ENCODE assay signal across 11 cellular contexts in genomic region chr3:64143399-64144130, GRCh38.
DNase-seq lines count a peak whose midpoint lies in the region; ATAC-seq, FAIRE-seq and TF ChIP-seq lines count a peak whose summit lies in the region.
"Had no signal": no experiment of that assay in that cellular context is flagged by ENCODE, and none has a peak within 500 bp of the region (broad histone marks: within the 10 kb centered on the region; RNA-seq: fewer than 3 reads in every experiment).

No MANE protein-coding gene starts in this region.

- H3K9me1 ChIP-seq in K562 (ENCODE audit: control insufficient read depth, insufficient read depth, low read length): no peaks in the 10 kb centered on the region

- H3K4me3 ChIP-seq in K562 (no peak overlapping the region), lung (no peak overlapping the region)

- no peak for TF ChIP-seq EP300 in K562 (IDR thresholded peaks at IDR 0.05; ENCODE audit: low read length)

- no peaks in the 10 kb centered on the region for H3K79me2 ChIP-seq in K562 (ENCODE audit: control insufficient read depth, insufficient read depth, low read length)

- no peaks in the 10 kb centered on the region for H3K4me1 ChIP-seq in K562 (replicated peaks in 1 of 2; ENCODE audit: control insufficient read depth in 2 of 2, insufficient read depth in 2 of 2, low read length in 2 of 2)
- peaks cover 4% of the 10 kb centered on the region in 2 donors for H3K4me1 ChIP-seq in lung (ENCODE audit: control insufficient read depth in 2 of 2, insufficient read depth in 2 of 2, low read length in 2 of 2)

- H3K9ac ChIP-seq in K562 (ENCODE audit: insufficient read depth in 1 of 2, low read depth in 2 of 2, low read length in 2 of 2): no peak overlapping the region

- ATAC-seq in K562 (no peak), lung (ENCODE audit: insufficient read depth, low FRiP score) (peak; percentile 22), HG03025 (IDR thresholded peaks at IDR 0.05; ENCODE audit: low FRiP score, unreplicated experiment) (no peak)

- POLR2A ChIA-PET in K562 (lab: Yijun Ruan, JAX): no interaction called here

- intact Hi-C loops in K562 (cut with micrococcal nuclease): no loop called here
- intact Hi-C loops in activated naive CD4-positive, alpha-beta T cell treated with anti-CD3 and anti-CD28 coated beads for 36 hours (cut with micrococcal nuclease): no loop called here

- H3K27ac Mint-ChIP-seq in activated naive CD4-positive, alpha-beta T cell treated with anti-CD3 and anti-CD28 coated beads for 36 hours: no peak overlapping the region

- in situ Hi-C loops in K562 (cut with MboI): no loop called here

- no peak overlapping the region for H3K4me3 Mint-ChIP-seq in activated naive CD4-positive, alpha-beta T cell treated with anti-CD3 and anti-CD28 coated beads for 36 hours

- no peak for TF ChIP-seq POLR2A in K562 (conservative IDR thresholded peaks at IDR 0.05)

- H3K9me3 ChIP-seq in K562 (replicated peaks; ENCODE audit: control insufficient read depth, insufficient read depth, low read depth, low read length) (no peaks in the 10 kb centered on the region), lung (ENCODE audit: control insufficient read depth in 2 of 2, insufficient read depth in 1 of 2, low read length in 1 of 2) (no peaks in the 10 kb centered on the region)

- H3K36me3 Mint-ChIP-seq in activated naive CD4-positive, alpha-beta T cell treated with anti-CD3 and anti-CD28 coated beads for 36 hours (ENCODE audit: low read depth): no peaks in the 10 kb centered on the region

- H3K4me2 ChIP-seq in K562 (ENCODE audit: insufficient read depth, low read length): no peak overlapping the region

- no peak overlapping the region for H2AFZ ChIP-seq in K562 (ENCODE audit: low read depth, low read length)

- H3K27me3 ChIP-seq in K562 (ENCODE audit: control insufficient read depth in 2 of 2, insufficient read depth in 2 of 2, low read length in 2 of 2) (peaks cover 0 to 9% of the 10 kb centered on the region in 2 experiments; a peak in 2 of 5 replicates), lung (ENCODE audit: control insufficient read depth, insufficient read depth) (no peaks in the 10 kb centered on the region)

- no peaks in the 10 kb centered on the region for H3K9me3 Mint-ChIP-seq in activated naive CD4-positive, alpha-beta T cell treated with anti-CD3 and anti-CD28 coated beads for 36 hours

- no peaks in the 10 kb centered on the region for H3K4me1 Mint-ChIP-seq in activated naive CD4-positive, alpha-beta T cell treated with anti-CD3 and anti-CD28 coated beads for 36 hours (ENCODE audit: low read depth)

- no TSS peak for BruUV-seq in K562 (replicated peaks; lab: Mats Ljungman, UMichigan)

- TF ChIP-seq CTCF in K562 (IDR thresholded peaks at IDR 0.05 in 2 of 3, conservative IDR thresholded peaks at IDR 0.05 in 1 of 3; ENCODE audit: insufficient read depth in 2 of 3, low read depth in 1 of 3, low read length in 3 of 3) (no peak), lung (IDR thresholded peaks at IDR 0.05; ENCODE audit: control extremely low read depth, extremely low read depth) (no peak)

- H3K36me3 ChIP-seq in K562 (ENCODE audit: control insufficient read depth, insufficient read depth, low read length) (no peaks in the 10 kb centered on the region), lung (ENCODE audit: control insufficient read depth in 2 of 2, insufficient read depth in 2 of 2, low read length in 2 of 2) (peaks cover 0 to 14% of the 10 kb centered on the region in 2 donors)

- CTCF ChIA-PET in K562 (lab: Yijun Ruan, JAX; ENCODE audit: low intra/inter-chr PET ratio): no interaction called here
- CTCF ChIA-PET in activated naive CD4-positive, alpha-beta T cell treated with anti-CD3 and anti-CD28 coated beads for 36 hours (lab: Charles Lee): no interaction called here

- no peaks in the 10 kb centered on the region for H4K20me1 ChIP-seq in K562 (replicated peaks; ENCODE audit: control insufficient read depth, insufficient read depth, low read length)

- peaks cover 4% of the 10 kb centered on the region for H3K27me3 Mint-ChIP-seq in activated naive CD4-positive, alpha-beta T cell treated with anti-CD3 and anti-CD28 coated beads for 36 hours (ENCODE audit: low read depth)

- H3K27ac ChIP-seq in K562 (ENCODE audit: extremely low read depth, low read depth, low read length) (no peak overlapping the region), lung (ENCODE audit: low read depth in 1 of 2, low read length in 1 of 2) (no peak overlapping the region)

- WGBS in K562 (ENCODE audit: insufficient coverage, low coverage, missing lambda C conversion rate): 0% methylated on average over 4 of the region's 5 CpGs
- 70 to 79% methylated on average over 5 of the region's 5 CpGs for WGBS in lung, 2 donors

- DNase-seq in COLO829 (ENCODE audit: low spot score): peak; percentile 86
- DNase-seq in NCI-H1694 treated with DMSO at 0.1 percent for 48 hours (lab: John Stamatoyannopoulos, UW): peak; percentile 23
- DNase-seq in K562 (ENCODE audit: extremely low read depth in 1 of 4, low spot score in 3 of 4): no peak
- DNase-seq in lung (ENCODE audit: low spot score): no peak
- no peak for DNase-seq in activated naive CD4-positive, alpha-beta T cell treated with anti-CD3 and anti-CD28 coated beads for 36 hours
- DNase-seq in HUDEP-2 (lab: John Stamatoyannopoulos, UW; ENCODE audit: unreplicated experiment in 76 of 76): no peak
- no peak for DNase-seq in NCI-H1048 (lab: John Stamatoyannopoulos, UW)
- DNase-seq: DND-41, left cardiac atrium had no signal

- TF ChIP-seq RAD21 in K562 (CRISPR knock-in tag; conservative IDR thresholded peaks at IDR 0.05 in 1 of 2, IDR thresholded peaks at IDR 0.05 in 1 of 2): no peak

- no peak for FAIRE-seq in K562 (lab: Jason Lieb, UNC)
- FAIRE-seq: TTC549 had no signal

TF ChIP-seq in K562, 482 proteins besides CTCF, POLR2A, EP300 and RAD21:
- TF ChIP-seq NFIC (IDR thresholded peaks at IDR 0.05): 0 out of 2 replicates have a peak, but pooled peaks have one; percentile 15
- peak; percentile 67 for TF ChIP-seq MEIS2 (IDR thresholded peaks at IDR 0.05; ENCODE audit: partially characterized antibody)
- TF ChIP-seq ZNF217 (CRISPR knock-in tag; IDR thresholded peaks at IDR 0.05): no peak
- no peak for TF ChIP-seq TFAM (CRISPR knock-in tag; conservative IDR thresholded peaks at IDR 0.05)
- TF ChIP-seq ZBTB11 (CRISPR knock-in tag; IDR thresholded peaks at IDR 0.05): peak in 1 of 3 experiments; percentile 82; a peak in 2 of 6 replicates
- no peak for TF ChIP-seq PBX2 (CRISPR knock-in tag; IDR thresholded peaks at IDR 0.05; ENCODE audit: low read depth)
- TF ChIP-seq PBX2 (tag; conservative IDR thresholded peaks at IDR 0.05; ENCODE audit: low read depth): peak; percentile 93
- peak; percentile 22; the same call in 1 of the 2 replicates for TF ChIP-seq ZNF384 (IDR thresholded peaks at IDR 0.05; ENCODE audit: low read depth, low read length)
- no peak for TF ChIP-seq PHTF2 (CRISPR knock-in tag; IDR thresholded peaks at IDR 0.05)

Comparison
In these comparisons a context has a peak if more than half of its experiments do, and no peak if none do; other contexts are left out.
1. DNase-seq: peak in COLO829 (single experiment) and NCI-H1694 treated with DMSO at 0.1 percent for 48 hours (single experiment); none in K562 (0 of 4), lung (single experiment), activated naive CD4-positive, alpha-beta T cell treated with anti-CD3 and anti-CD28 coated beads for 36 hours (single experiment), HUDEP-2 (0 of 76) and NCI-H1048 (single experiment).